30 cellular contexts compared by ENCODE assay signal in the genomic region with DNA sequence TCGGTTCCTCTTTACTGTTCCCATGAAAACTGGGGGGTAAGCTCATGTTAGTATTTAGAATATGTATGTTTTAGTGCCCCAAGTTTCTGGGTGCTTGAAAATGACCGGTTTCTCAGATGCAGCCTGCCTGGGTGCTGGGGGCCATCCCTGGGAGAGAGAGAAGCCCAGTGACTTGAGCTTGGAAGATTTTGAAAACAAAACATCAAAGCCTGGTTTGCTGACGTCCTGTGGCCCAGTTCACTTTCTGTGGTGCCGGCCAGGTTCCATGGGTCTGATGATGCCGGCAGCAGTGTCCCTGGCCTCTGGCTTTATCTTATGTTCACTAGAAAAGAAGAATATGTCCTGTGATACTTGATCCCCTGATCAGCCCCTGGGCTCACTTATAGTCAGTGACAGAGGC. TPM values are rescaled to one million over a fixed set of nuclear protein-coding genes. Genes with fewer than 3 reads are reported as not detected.
"Had no signal": no experiment of that assay in that cellular context is flagged by ENCODE, and none has a peak within 500 bp of the region (broad histone marks: within the 10 kb centered on the region; RNA-seq: fewer than 3 reads in every experiment).

No MANE protein-coding gene starts in this region.

- DNase-seq: activated B cell treated with CpG ODN at 0.5 μM for 24 hours; activated CD4-positive, alpha-beta T cell treated with anti-CD3 and anti-CD28 coated beads for 36 hours; activated CD4-positive, alpha-beta T cell treated with anti-CD3 and anti-CD28 coated beads, Interleukin-2, amount 50 U/mL, for 4 hours; activated naive CD4-positive, alpha-beta T cell treated with Interleukin-2 at 50 U/mL for 16 hours; adrenal gland; esophagus squamous epithelium; heart left ventricle; islet precursor cell; left cardiac atrium; small intestine; stimulated activated CD4-positive, alpha-beta T cell treated with anti-CD3 and anti-CD28 coated beads, Interleukin-2, amount 100 ng/mL, for 48 hours; stimulated activated CD8-positive, alpha-beta memory T cell treated with anti-CD3 and anti-CD28 coated beads, Interleukin-4, amount 100 ng/mL, for 48 hours; stimulated activated naive B cell treated with anti-CD40 and anti-IgM and Interleukin-4, amounts not matched to agents 10 μg/mL and 1 μg/mL and 100 μg/mL, for 72 hours; upper lobe of left lung had no signal

- H3K27me3 ChIP-seq: adrenal gland, breast epithelium, esophagus squamous epithelium, heart left ventricle, upper lobe of left lung had no signal

- H3K4me1 Mint-ChIP-seq: activated B cell treated with CpG ODN at 0.5 μM for 24 hours, endodermal cell, memory B cell had no signal

- H3K4me3 ChIP-seq: adrenal gland, breast epithelium, coronary artery, esophagus squamous epithelium, gastroesophageal sphincter, heart left ventricle, upper lobe of left lung had no signal

- ATAC-seq: gastroesophageal sphincter; heart left ventricle; left cardiac atrium; sciatic nerve; stimulated activated naive B cell treated with anti-CD40 and anti-IgM and Interleukin-4, amounts not matched to agents 10 μg/mL and 1 μg/mL and 100 μg/mL, for 72 hours had no signal

- H3K4me1 ChIP-seq: adrenal gland, breast epithelium, esophagus squamous epithelium, gastroesophageal sphincter, heart left ventricle, upper lobe of left lung had no signal

- H3K36me3 ChIP-seq: adrenal gland, breast epithelium, esophagus squamous epithelium, gastroesophageal sphincter, heart left ventricle, upper lobe of left lung had no signal

- H3K27ac Mint-ChIP-seq: activated B cell treated with CpG ODN at 0.5 μM for 24 hours; activated CD4-positive, alpha-beta T cell treated with anti-CD3 and anti-CD28 coated beads for 36 hours; endodermal cell; memory B cell; stimulated activated naive B cell treated with anti-CD40 and anti-IgM and Interleukin-4, amounts not matched to agents 10 μg/mL and 1 μg/mL and 100 μg/mL, for 72 hours; T-helper 1 cell treated with Interleukin-12 subunit alpha and Interleukin-12 subunit beta and Interleukin-4 antibody, amounts not matched to agents 30 μg/mL and 1 μg/mL, for 36 hours had no signal

- H3K9me3 ChIP-seq: adrenal gland, breast epithelium, esophagus squamous epithelium, gastroesophageal sphincter, heart left ventricle, upper lobe of left lung had no signal

- H3K27ac ChIP-seq: adrenal gland, breast epithelium, coronary artery, esophagus squamous epithelium, gastroesophageal sphincter, heart left ventricle, upper lobe of left lung had no signal

- H3K9me3 Mint-ChIP-seq: activated B cell treated with CpG ODN at 0.5 μM for 24 hours; memory B cell; neural crest cell; stimulated activated naive B cell treated with anti-CD40 and anti-IgM and Interleukin-4, amounts not matched to agents 10 μg/mL and 1 μg/mL and 100 μg/mL, for 72 hours; T-helper 1 cell treated with Interleukin-12 subunit alpha and Interleukin-12 subunit beta and Interleukin-4 antibody, amounts not matched to agents 30 μg/mL and 1 μg/mL, for 36 hours had no signal

- H3K36me3 Mint-ChIP-seq: memory B cell; stimulated activated naive B cell treated with anti-CD40 and anti-IgM and Interleukin-4, amounts not matched to agents 10 μg/mL and 1 μg/mL and 100 μg/mL, for 72 hours had no signal

- H3K27me3 Mint-ChIP-seq: activated B cell treated with CpG ODN at 0.5 μM for 24 hours; activated CD4-positive, alpha-beta T cell treated with anti-CD3 and anti-CD28 coated beads for 36 hours had no signal

- H3K4me3 Mint-ChIP-seq: activated B cell treated with CpG ODN at 0.5 μM for 24 hours; activated CD4-positive, alpha-beta T cell treated with anti-CD3 and anti-CD28 coated beads for 36 hours; endodermal cell; memory B cell; neural crest cell; stimulated activated naive B cell treated with anti-CD40 and anti-IgM and Interleukin-4, amounts not matched to agents 10 μg/mL and 1 μg/mL and 100 μg/mL, for 72 hours; T-helper 1 cell treated with Interleukin-12 subunit alpha and Interleukin-12 subunit beta and Interleukin-4 antibody, amounts not matched to agents 30 μg/mL and 1 μg/mL, for 36 hours had no signal

RNA-seq across cellular contexts. Expression of a gene that starts 17.1 kb away (rescaled TPM):
- total RNA-seq: activated B cell treated with CpG ODN at 0.5 μM for 24 hours, myocyte had no signal

RNA-seq across cellular contexts. Expression of a gene that starts 54.4 kb away (rescaled TPM):
- total RNA-seq: activated B cell treated with CpG ODN at 0.5 μM for 24 hours; activated CD4-positive, alpha-beta T cell treated with anti-CD3 and anti-CD28 coated beads for 36 hours; adrenal gland; astrocyte; breast epithelium; esophagus squamous epithelium; gastroesophageal sphincter; heart left ventricle; left cardiac atrium; liver; mononuclear cell; myocyte; neural crest cell; omental fat pad; renal cortical epithelial cell; sciatic nerve; SK-MEL-5; subcutaneous adipose tissue; upper lobe of left lung had no signal
- polyA plus RNA-seq: adrenal gland, heart left ventricle, liver, small intestine had no signal
